In the genomic region with DNA sequence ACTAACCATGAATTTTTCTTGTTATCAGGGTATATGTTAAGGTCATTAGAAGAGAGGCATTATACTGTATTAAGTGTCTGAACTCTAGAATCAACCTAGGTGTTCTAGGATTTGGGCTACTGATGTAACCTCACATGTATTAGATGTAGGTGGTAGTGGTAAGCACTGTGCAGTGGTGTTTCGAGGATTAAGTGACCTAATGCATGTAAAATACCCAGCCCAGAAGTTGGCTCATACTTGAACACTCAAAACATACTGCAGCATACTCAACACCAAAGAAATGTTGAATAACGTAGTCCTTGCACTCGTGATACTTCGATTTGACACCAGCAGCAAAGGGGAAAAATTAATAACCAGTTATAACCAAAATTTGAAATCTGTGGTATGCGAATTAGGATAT, we compare ENCODE assay signal across 14 cellular contexts. TPM values are rescaled to one million over a fixed set of nuclear protein-coding genes. Genes with fewer than 3 reads are reported as not detected.
DNase-seq lines count a peak whose midpoint lies in the region; ATAC-seq and TF ChIP-seq lines count a peak whose summit lies in the region.
"Had no signal": no experiment of that assay in that cellular context is flagged by ENCODE, and none has a peak within 500 bp of the region (broad histone marks: within the 10 kb centered on the region; RNA-seq: fewer than 3 reads in every experiment).

No MANE protein-coding gene starts in this region.

- H3K36me3 Mint-ChIP-seq in activated T-cell treated with anti-CD3 and anti-CD28 coated beads, Interleukin-2, amount 50 U/mL, for 72 hours (ENCODE audit: insufficient read depth in 2 of 2) = peaks cover 0 to 9% of the 10 kb centered on the region in 2 donors
- peaks cover 22% of the 10 kb centered on the region for H3K36me3 Mint-ChIP-seq in activated T-cell treated with anti-CD3 and anti-CD28 coated beads, Interleukin-2, amount 50 U/mL, for 4 hours (ENCODE audit: insufficient read depth)
- H3K36me3 Mint-ChIP-seq in natural killer cell treated with Interleukin-12 subunit alpha and Interleukin-12 subunit beta and Interleukin-15 and Interleukin-18, amount 100 ng/mL, for 72 hours = peaks cover 6% of the 10 kb centered on the region
- no peaks in the 10 kb centered on the region for H3K36me3 Mint-ChIP-seq in natural killer cell
- H3K36me3 Mint-ChIP-seq in brain = peaks cover 96% of the 10 kb centered on the region

- peak overlapping the region; percentile 95 for H3K27ac Mint-ChIP-seq in activated T-cell treated with anti-CD3 and anti-CD28 coated beads, Interleukin-2, amount 50 U/mL, for 72 hours
- peak overlapping the region; percentile 32 to 45 for H3K27ac Mint-ChIP-seq in natural killer cell treated with Interleukin-12 subunit alpha and Interleukin-12 subunit beta and Interleukin-15 and Interleukin-18, amount 100 ng/mL, for 72 hours
- H3K27ac Mint-ChIP-seq in natural killer cell = peak overlapping the region in 1 of 2 donors; percentile 35
- peak overlapping the region in 3 of 5 experiments; percentile 14 to 45 (median 28) for H3K27ac Mint-ChIP-seq in brain
- H3K27ac Mint-ChIP-seq: B cell; CD8-positive, alpha-beta T cell had no signal

- H3K27me3 Mint-ChIP-seq in activated T-cell treated with anti-CD3 and anti-CD28 coated beads, Interleukin-2, amount 50 U/mL, for 72 hours (ENCODE audit: low read depth) = no peaks in the 10 kb centered on the region
- H3K27me3 Mint-ChIP-seq in activated T-cell treated with anti-CD3 and anti-CD28 coated beads, Interleukin-2, amount 50 U/mL, for 4 hours (ENCODE audit: low read depth) = no peaks in the 10 kb centered on the region
- H3K27me3 Mint-ChIP-seq in natural killer cell treated with Interleukin-12 subunit alpha and Interleukin-12 subunit beta and Interleukin-15 and Interleukin-18, amount 100 ng/mL, for 72 hours = no peaks in the 10 kb centered on the region
- H3K27me3 Mint-ChIP-seq in natural killer cell (ENCODE audit: low read depth in 2 of 2) (no peaks in the 10 kb centered on the region), brain (no peaks in the 10 kb centered on the region)
- H3K27me3 Mint-ChIP-seq: B cell had no signal

- peaks cover 69% of the 10 kb centered on the region for H3K4me1 Mint-ChIP-seq in activated T-cell treated with anti-CD3 and anti-CD28 coated beads, Interleukin-2, amount 50 U/mL, for 72 hours (ENCODE audit: low read depth)
- H3K4me1 Mint-ChIP-seq in activated T-cell treated with anti-CD3 and anti-CD28 coated beads, Interleukin-2, amount 50 U/mL, for 4 hours (ENCODE audit: low read depth) = peaks cover 60% of the 10 kb centered on the region
- H3K4me1 Mint-ChIP-seq in natural killer cell treated with Interleukin-12 subunit alpha and Interleukin-12 subunit beta and Interleukin-15 and Interleukin-18, amount 100 ng/mL, for 72 hours (ENCODE audit: low read depth in 2 of 2) = peaks cover 60 to 63% of the 10 kb centered on the region in 2 donors
- H3K4me1 Mint-ChIP-seq in natural killer cell = peaks cover 54 to 60% of the 10 kb centered on the region in 2 donors
- peaks cover 90% of the 10 kb centered on the region for H3K4me1 Mint-ChIP-seq in brain

- DNase-seq in activated T-cell treated with anti-CD3 and anti-CD28 coated beads, Interleukin-2, amount 50 U/mL, for 72 hours = no peak
- DNase-seq in activated T-cell treated with anti-CD3 and anti-CD28 coated beads, Interleukin-2, amount 50 U/mL, for 4 hours = no peak
- DNase-seq in natural killer cell treated with Interleukin-12 subunit alpha and Interleukin-12 subunit beta and Interleukin-15 and Interleukin-18, amount 100 ng/mL, for 72 hours (ENCODE audit: low spot score) = no peak
- no peak for DNase-seq in natural killer cell
- no peak for DNase-seq in NCI-H526 treated with DMSO at 0.1 percent for 48 hours (lab: John Stamatoyannopoulos, UW)
- DNase-seq: Caco-2; CD8-positive, alpha-beta T cell; DND-41; GDM1; GM23248 had no signal

- no peaks in the 10 kb centered on the region for H3K9me3 Mint-ChIP-seq in activated T-cell treated with anti-CD3 and anti-CD28 coated beads, Interleukin-2, amount 50 U/mL, for 72 hours
- H3K9me3 Mint-ChIP-seq in activated T-cell treated with anti-CD3 and anti-CD28 coated beads, Interleukin-2, amount 50 U/mL, for 4 hours = no peaks in the 10 kb centered on the region
- no peaks in the 10 kb centered on the region for H3K9me3 Mint-ChIP-seq in natural killer cell treated with Interleukin-12 subunit alpha and Interleukin-12 subunit beta and Interleukin-15 and Interleukin-18, amount 100 ng/mL, for 72 hours
- H3K9me3 Mint-ChIP-seq in natural killer cell (no peaks in the 10 kb centered on the region), brain (peaks cover 3 to 47% (median 20%) of the 10 kb centered on the region in 5 experiments)
- H3K9me3 Mint-ChIP-seq: CD8-positive, alpha-beta T cell had no signal

- TF ChIP-seq CTCF in natural killer cell (IDR thresholded peaks at IDR 0.05) (no peak), brain (conservative IDR thresholded peaks at IDR 0.05) (no peak)

- intact Hi-C loops in natural killer cell (cut with micrococcal nuclease) = loop anchor here (5.0 kb wide), 1 partner anchor 39 kb away; no protein-coding TSS in a partner anchor

- peak; percentile 34 to 53 for ATAC-seq in activated T-cell treated with anti-CD3 and anti-CD28 coated beads, Interleukin-2, amount 50 U/mL, for 72 hours (replicated peaks in 1 of 2)
- ATAC-seq in activated T-cell treated with anti-CD3 and anti-CD28 coated beads, Interleukin-2, amount 50 U/mL, for 4 hours = no peak
- no peak for ATAC-seq in natural killer cell treated with Interleukin-12 subunit alpha and Interleukin-12 subunit beta and Interleukin-15 and Interleukin-18, amount 100 ng/mL, for 72 hours
- ATAC-seq in natural killer cell = no peak
- no peak for ATAC-seq in HG03045 (IDR thresholded peaks at IDR 0.05; ENCODE audit: unreplicated experiment)
- ATAC-seq: CD8-positive, alpha-beta T cell; HCT116 had no signal

- peak overlapping the region in 1 of 2 donors; percentile 70 for H3K4me3 Mint-ChIP-seq in activated T-cell treated with anti-CD3 and anti-CD28 coated beads, Interleukin-2, amount 50 U/mL, for 72 hours
- no peak overlapping the region for H3K4me3 Mint-ChIP-seq in activated T-cell treated with anti-CD3 and anti-CD28 coated beads, Interleukin-2, amount 50 U/mL, for 4 hours
- no peak overlapping the region for H3K4me3 Mint-ChIP-seq in natural killer cell treated with Interleukin-12 subunit alpha and Interleukin-12 subunit beta and Interleukin-15 and Interleukin-18, amount 100 ng/mL, for 72 hours
- no peak overlapping the region for H3K4me3 Mint-ChIP-seq in natural killer cell
- no peak overlapping the region for H3K4me3 Mint-ChIP-seq in brain
- H3K4me3 Mint-ChIP-seq: B cell; CD8-positive, alpha-beta T cell had no signal

RNA-seq across cellular contexts. Expression of gene QKI, which starts 48.7 kb away (rescaled TPM):
- 10 to 100 TPM; 62.0 to 64.2 TPM for total RNA-seq in activated T-cell treated with anti-CD3 and anti-CD28 coated beads, Interleukin-2, amount 50 U/mL, for 72 hours
- total RNA-seq in activated T-cell treated with anti-CD3 and anti-CD28 coated beads, Interleukin-2, amount 50 U/mL, for 4 hours = 10 to 100 TPM; 58.6 to 65.4 (median 61.2) TPM
- 100 to 1,000 TPM in 1 of 2 donors, 10 to 100 TPM in 1; 91.8 to 123 TPM for total RNA-seq in natural killer cell treated with Interleukin-12 subunit alpha and Interleukin-12 subunit beta and Interleukin-15 and Interleukin-18, amount 100 ng/mL, for 72 hours
- 100 to 1,000 TPM; 148 to 174 (median 166) TPM for total RNA-seq in natural killer cell
- 70.0 TPM for polyA plus RNA-seq in brain (ENCODE audit: insufficient read depth, low read depth, low replicate concordance)

Comparison
In these comparisons a context has a peak if more than half of its experiments do, and no peak if none do; other contexts are left out.
1. ATAC-seq: peak in activated T-cell treated with anti-CD3 and anti-CD28 coated beads, Interleukin-2, amount 50 U/mL, for 72 hours (2 of 2); none in activated T-cell treated with anti-CD3 and anti-CD28 coated beads, Interleukin-2, amount 50 U/mL, for 4 hours (0 of 2), natural killer cell treated with Interleukin-12 subunit alpha and Interleukin-12 subunit beta and Interleukin-15 and Interleukin-18, amount 100 ng/mL, for 72 hours (0 of 2), natural killer cell (0 of 3) and HG03045 (single experiment).